8 cellular contexts compared by ENCODE assay signal in the genomic region with DNA sequence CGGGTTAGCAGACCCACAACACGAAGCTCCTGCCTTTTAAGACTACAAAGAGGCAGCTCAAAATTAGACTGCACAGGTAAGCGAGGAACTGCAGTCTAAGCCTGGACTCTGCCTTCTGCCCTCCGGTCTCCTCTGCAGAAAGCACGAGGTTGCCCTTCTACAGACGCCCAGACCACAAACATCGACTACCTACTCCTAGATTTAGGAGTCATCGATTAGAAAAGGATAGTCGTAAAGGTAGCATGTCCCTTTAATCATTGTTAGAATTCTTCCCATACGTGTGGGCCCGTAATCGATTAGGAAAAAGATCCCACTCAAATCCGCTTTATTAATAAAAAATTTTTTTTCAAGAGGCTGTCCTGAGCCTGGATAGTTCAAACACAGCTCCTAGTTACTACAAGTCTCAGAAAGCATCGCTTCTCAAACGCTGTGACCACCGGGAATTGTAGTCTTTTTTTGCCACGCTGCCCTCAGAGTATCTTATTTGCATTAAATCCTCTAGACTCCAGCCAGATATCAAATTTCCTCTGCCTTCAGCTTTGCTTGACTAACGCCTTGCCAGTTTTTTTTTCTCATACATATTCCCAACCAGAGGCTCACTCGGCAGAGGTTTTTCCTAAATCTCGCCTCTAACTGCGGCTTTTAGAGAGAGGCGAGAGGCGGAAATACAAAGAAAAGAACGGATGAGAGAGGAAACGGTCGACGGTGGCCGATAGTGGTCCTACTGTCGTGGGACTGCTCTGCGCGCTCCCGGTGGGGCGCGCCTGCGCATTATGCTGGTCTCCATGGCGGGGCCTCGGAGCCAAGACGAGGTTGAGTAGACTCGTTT. TPM values are rescaled to one million over a fixed set of nuclear protein-coding genes. Genes with fewer than 3 reads are reported as not detected.
A peak's percentile ranks its signal among the peaks of the same experiment; 100 is the strongest.
DNase-seq lines count a peak whose midpoint lies in the region; ATAC-seq and TF ChIP-seq lines count a peak whose summit lies in the region.

A gene with protein sequence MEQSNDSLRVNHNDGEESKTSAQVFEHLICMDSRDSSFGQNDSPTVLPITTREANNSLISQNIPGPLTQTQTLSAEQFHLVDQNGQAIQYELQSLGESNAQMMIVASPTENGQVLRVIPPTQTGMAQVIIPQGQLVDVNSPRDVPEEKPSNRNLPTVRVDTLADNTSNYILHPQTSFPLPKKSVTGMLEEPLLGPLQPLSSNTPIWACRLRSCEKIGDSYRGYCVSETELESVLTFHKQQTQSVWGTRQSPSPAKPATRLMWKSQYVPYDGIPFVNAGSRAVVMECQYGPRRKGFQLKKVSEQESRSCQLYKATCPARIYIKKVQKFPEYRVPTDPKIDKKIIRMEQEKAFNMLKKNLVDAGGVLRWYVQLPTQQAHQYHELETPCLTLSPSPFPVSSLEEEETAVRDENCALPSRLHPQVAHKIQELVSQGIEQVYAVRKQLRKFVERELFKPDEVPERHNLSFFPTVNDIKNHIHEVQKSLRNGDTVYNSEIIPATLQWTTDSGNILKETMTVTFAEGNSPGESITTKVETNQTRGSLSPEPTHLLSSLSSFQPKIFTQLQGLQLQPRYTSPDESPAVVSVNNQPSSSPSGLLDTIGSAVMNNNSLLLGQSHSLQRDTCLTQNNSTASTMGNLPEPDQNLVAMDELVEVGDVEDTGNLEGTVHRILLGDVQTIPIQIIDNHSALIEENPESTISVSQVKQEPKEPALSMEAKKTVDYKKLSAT (plus strand): TSS at position 763 of the 829 bp plus-strand sequence. CDS start 29,628 bp downstream, outside the sequence.
WDR12 (minus strand) TSS at position 161 of the 829 bp plus-strand sequence. CDS start 197 bp downstream, outside the sequence.

- H3K4me3 ChIP-seq in endodermal cell (ENCODE audit: low read length), result peak within 1 kb of the TSS; percentile 98
- peak within 1 kb of the TSS; percentile 59 for H3K4me3 ChIP-seq in mesendoderm (ENCODE audit: low read length)

- H3K9me3 Mint-ChIP-seq in endodermal cell, result no peaks in the 10 kb centered on the region

- no peaks in the 10 kb centered on the region for H3K9me3 ChIP-seq in endodermal cell (ENCODE audit: control insufficient read depth, low read length)

- no peaks in the 10 kb centered on the region for H3K79me1 ChIP-seq in mesendoderm (ENCODE audit: low read length)

- H3K18ac ChIP-seq in mesendoderm (ENCODE audit: low read length), result peak within 1 kb of the TSS; percentile 91

- no peak within 1 kb of the TSS for H3K23ac ChIP-seq in mesendoderm (ENCODE audit: low read length)

- peak within 1 kb of the TSS; percentile 17 for H3K4ac ChIP-seq in mesendoderm (ENCODE audit: low read depth, low read length)

- peak within 1 kb of the TSS; percentile 92 for H3K4me3 Mint-ChIP-seq in endodermal cell

- H3K27me3 ChIP-seq in endodermal cell (ENCODE audit: control insufficient read depth, insufficient read depth, low read length, poor library complexity, severe bottlenecking), result no peaks in the 10 kb centered on the region
- H3K27me3 ChIP-seq in mesendoderm (ENCODE audit: insufficient read depth, low read length, poor library complexity), result no peaks in the 10 kb centered on the region

- peaks cover 11% of the 10 kb centered on the region for H3K36me3 Mint-ChIP-seq in endodermal cell (ENCODE audit: low read depth)

- H3K4me1 ChIP-seq in endodermal cell (ENCODE audit: control insufficient read depth, insufficient read depth, low read length), result no peaks in the 10 kb centered on the region
- no peaks in the 10 kb centered on the region for H3K4me1 ChIP-seq in mesendoderm (ENCODE audit: control insufficient read depth, low read depth, low read length)

- no peak within 1 kb of the TSS for H2AK5ac ChIP-seq in mesendoderm (ENCODE audit: low read length)

- peak within 1 kb of the TSS; percentile 89 for H4K8ac ChIP-seq in mesendoderm (ENCODE audit: low read depth, low read length)

- peak within 1 kb of the TSS; percentile 84 for H3K56ac ChIP-seq in mesendoderm (ENCODE audit: low read length)

- peak; percentile 75 for ATAC-seq in GM21390 (IDR thresholded peaks at IDR 0.05; ENCODE audit: unreplicated experiment)

- H3K9ac ChIP-seq in endodermal cell (ENCODE audit: extremely low read depth, low read length, poor library complexity, severe bottlenecking) (peak within 1 kb of the TSS; percentile 76), mesendoderm (ENCODE audit: low read length) (peak within 1 kb of the TSS; percentile 77)

- H3K36me3 ChIP-seq in endodermal cell (ENCODE audit: control insufficient read depth, insufficient read depth, low read length) (no peaks in the 10 kb centered on the region), mesendoderm (ENCODE audit: control insufficient read depth, insufficient read depth, low read length) (no peaks in the 10 kb centered on the region)

- peak within 1 kb of the TSS; percentile 46 for H3K4me2 ChIP-seq in mesendoderm (ENCODE audit: low read length)

- no peaks in the 10 kb centered on the region for H3K4me1 Mint-ChIP-seq in endodermal cell

- peak within 1 kb of the TSS; percentile 95 for H4K5ac ChIP-seq in mesendoderm (ENCODE audit: low read length)

- peak within 1 kb of the TSS; percentile 98 for H3K27ac ChIP-seq in endodermal cell (ENCODE audit: low read depth, low read length)
- H3K27ac ChIP-seq in mesendoderm (ENCODE audit: low read depth, low read length), result peak within 1 kb of the TSS; percentile 94

- 0% methylated on average over 25 to 38 of the region's 39 CpGs for WGBS in endodermal cell (ENCODE audit: insufficient coverage in 1 of 2, insufficient read length in 1 of 2), 2 experiments
- WGBS in mesendoderm (ENCODE audit: extremely low coverage, insufficient coverage, low lambda C conversion rate), result no CpG with 5 or more reads among the region's 39 CpGs

- H3K27me3 Mint-ChIP-seq in endodermal cell (ENCODE audit: insufficient read depth), result no peaks in the 10 kb centered on the region

- peak within 1 kb of the TSS; percentile 97 for H3K27ac Mint-ChIP-seq in endodermal cell

- H2BK5ac ChIP-seq in mesendoderm (ENCODE audit: low read length), result peak within 1 kb of the TSS; percentile 87

- H2BK15ac ChIP-seq in mesendoderm (replicated peaks; ENCODE audit: low read depth), result peak within 1 kb of the TSS; percentile 60

- no peak for TF ChIP-seq CTCF in endodermal cell (conservative IDR thresholded peaks at IDR 0.05)

- H3K79me2 ChIP-seq in mesendoderm (ENCODE audit: control insufficient read depth, insufficient read depth, low read length), result peaks cover 33% of the 10 kb centered on the region

- H2BK120ac ChIP-seq in mesendoderm (ENCODE audit: low read depth, low read length), result no peak within 1 kb of the TSS

- peak; percentile 93 for DNase-seq in Caki2 (ENCODE audit: low read depth)
- peak in 74 of 76 experiments; percentile 34 to 91 (median 81) for DNase-seq in HUDEP-2 (lab: John Stamatoyannopoulos, UW; ENCODE audit: unreplicated experiment in 76 of 76)
- DNase-seq in NOMO-1 treated with dmso at 0.1 percent for 144 hours (lab: John Stamatoyannopoulos, UW; ENCODE audit: unreplicated experiment), result peak; percentile 89
- DNase-seq in activated CD8-positive, alpha-beta memory T cell treated with anti-CD3 and anti-CD28 coated beads, Interleukin-2, amount 50 U/mL, for 1 hour (ENCODE audit: extremely low read depth), result peak; percentile 74
- DNase-seq in endodermal cell, result peak; percentile 96
- DNase-seq in mesendoderm, result peak; percentile 97
- peak; percentile 82 for DNase-seq in stimulated activated CD8-positive, alpha-beta memory T cell treated with anti-CD3 and anti-CD28 coated beads, Interleukin-12 subunit alpha, Interleukin-12 subunit beta, amount 100 ng/mL, for 4 hours (ENCODE audit: low read depth)

- in situ Hi-C loops in Caki2 (cut with HindIII; ENCODE audit: low pct_unique_long_range_greater_than_20kb, low sequenced_read_pairs), result no loop called here

RNA-seq across cellular contexts. Expression of the first gene that starts in this region (rescaled TPM):
- 6.6 and 7.1 TPM in 2 replicates for total RNA-seq in Caki2 (2014; rRNA removed; shearing (Covaris generic); ENCODE audit: low replicate concordance)
- 1 to 10 TPM; 7.4 to 9.7 TPM for total RNA-seq in endodermal cell
- polyA plus RNA-seq in endodermal cell (2013, experiment 1 of 2), result 9.3 TPM
- 9.3 TPM for polyA plus RNA-seq in endodermal cell (2013, experiment 2 of 2)
- polyA plus RNA-seq in mesendoderm (2013, experiment 1 of 2), result 0.93 TPM
- polyA plus RNA-seq in mesendoderm (2013, experiment 2 of 2), result 0.97 TPM

RNA-seq across cellular contexts. Expression of gene WDR12, which starts in this region (rescaled TPM):
- 70.9 and 76.4 TPM in 2 replicates for total RNA-seq in Caki2 (2014; rRNA removed; shearing (Covaris generic); ENCODE audit: low replicate concordance)
- 100 to 1,000 TPM in 1 of 2 donors, 10 to 100 TPM in 1; 84.4 to 104 TPM for total RNA-seq in endodermal cell
- 66.8 TPM for polyA plus RNA-seq in endodermal cell (2013, experiment 1 of 2)
- 49.5 TPM for polyA plus RNA-seq in endodermal cell (2013, experiment 2 of 2)
- 86.8 TPM for polyA plus RNA-seq in mesendoderm (2013, experiment 1 of 2)
- 91.1 TPM for polyA plus RNA-seq in mesendoderm (2013, experiment 2 of 2)

Comparison
In these comparisons a context has a peak if more than half of its experiments do, and no peak if none do; other contexts are left out.
1. Peak in every context shown above with its lines: DNase-seq, ATAC-seq, H3K4me3 ChIP-seq and H3K27ac ChIP-seq.